Comparison of ENCODE assay signal across 24 cellular contexts in the genomic region with DNA sequence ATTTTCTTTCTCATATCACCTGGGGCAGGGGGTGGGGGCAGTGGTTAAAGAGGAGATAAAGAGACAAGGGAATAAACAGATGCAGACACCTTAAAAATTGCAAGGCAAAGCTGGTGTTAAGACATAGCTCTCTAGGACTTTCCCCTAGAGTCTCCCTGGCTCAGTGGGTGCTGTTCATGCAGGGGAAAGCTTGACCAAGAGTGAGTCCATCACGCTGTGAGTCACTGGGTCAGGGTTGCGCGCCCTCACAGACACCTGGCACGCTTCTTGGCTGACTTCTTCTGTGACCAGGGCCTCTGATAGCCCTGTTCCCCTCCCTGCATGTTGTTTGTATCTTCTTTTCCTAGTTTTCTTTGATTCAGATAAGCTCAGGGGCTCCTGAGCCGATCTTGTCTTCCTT. TPM values are rescaled to one million over a fixed set of nuclear protein-coding genes. Genes with fewer than 3 reads are reported as not detected.
DNase-seq lines count a peak whose midpoint lies in the region; ATAC-seq and TF ChIP-seq lines count a peak whose summit lies in the region.
"Had no signal": no experiment of that assay in that cellular context is flagged by ENCODE, and none has a peak within 500 bp of the region (broad histone marks: within the 10 kb centered on the region; RNA-seq: fewer than 3 reads in every experiment).

No MANE protein-coding gene starts in this region.

- CTCF ChIA-PET in activated CD4-positive, alpha-beta memory T cell treated with anti-CD3 and anti-CD28 coated beads, Interleukin-2, amount 10 ng/mL, durations not matched to agents 7 days and 5 days (lab: Charles Lee), result interaction anchor here (1.0 to 2.3 kb wide), 3 partner anchors 9 to 253 kb away, joined by 4 to 10 read pairs (median 10); a partner anchor contains a TSS

- H3K27ac Mint-ChIP-seq in activated CD4-positive, alpha-beta memory T cell treated with anti-CD3 and anti-CD28 coated beads, Interleukin-2, amount 10 ng/mL, durations not matched to agents 7 days and 5 days, result no peak overlapping the region
- H3K27ac Mint-ChIP-seq: activated naive CD4-positive, alpha-beta T cell treated with anti-CD3 and anti-CD28 coated beads for 36 hours; activated T-cell treated with anti-CD3 and anti-CD28 coated beads, Interleukin-2, amount 50 U/mL, for 24 hours; CD14-positive monocyte; T-helper 17 cell had no signal

- H3K27ac ChIP-seq in caudate nucleus (ENCODE audit: low read depth, low read length), result peak overlapping the region; percentile 36
- no peak overlapping the region for H3K27ac ChIP-seq in stomach
- H3K27ac ChIP-seq in left ventricle myocardium inferior (replicated peaks), result no peak overlapping the region
- H3K27ac ChIP-seq: colonic mucosa, SJCRH30, spleen, uterus, WERI-Rb-1 had no signal

- no peaks in the 10 kb centered on the region for H3K4me1 Mint-ChIP-seq in activated CD4-positive, alpha-beta memory T cell treated with anti-CD3 and anti-CD28 coated beads, Interleukin-2, amount 10 ng/mL, durations not matched to agents 7 days and 5 days
- H3K4me1 Mint-ChIP-seq: CD14-positive monocyte had no signal

- H3K36me3 Mint-ChIP-seq in activated CD4-positive, alpha-beta memory T cell treated with anti-CD3 and anti-CD28 coated beads, Interleukin-2, amount 10 ng/mL, durations not matched to agents 7 days and 5 days (ENCODE audit: low read depth), result no peaks in the 10 kb centered on the region
- H3K36me3 Mint-ChIP-seq: CD14-positive monocyte had no signal

- H3K4me3 ChIP-seq in stomach (no peak overlapping the region), left ventricle myocardium inferior (no peak overlapping the region)
- H3K4me3 ChIP-seq: colonic mucosa, HAP-1, SJCRH30, spleen, uterus had no signal

- TF ChIP-seq EP300 in stomach (IDR thresholded peaks at IDR 0.05), result no peak

- peak; percentile 57 for DNase-seq in EL
- peak; percentile 63 for DNase-seq in NCI-H2171 treated with DMSO at 0.1 percent for 48 hours (lab: John Stamatoyannopoulos, UW)
- DNase-seq in caudate nucleus (lab: John Stamatoyannopoulos, UW), result no peak
- peak; percentile 38 for DNase-seq in left kidney (ENCODE audit: low read depth, low spot score)
- no peak for DNase-seq in stomach
- DNase-seq in left ventricle myocardium inferior, result no peak
- no peak for DNase-seq in activated CD4-positive, alpha-beta memory T cell treated with anti-CD3 and anti-CD28 coated beads, Interleukin-2, amount 10 ng/mL, durations not matched to agents 7 days and 5 days
- DNase-seq: activated CD4-positive, alpha-beta T cell treated with anti-CD3 and anti-CD28 coated beads, Interleukin-2, amount 50 U/mL, for 48 hours; activated naive CD4-positive, alpha-beta T cell treated with anti-CD3 and anti-CD28 coated beads for 36 hours; activated T-cell treated with anti-CD3 and anti-CD28 coated beads, Interleukin-2, amount 50 U/mL, for 24 hours; colonic mucosa; MV-4-11; NCI-H2029 treated with DMSO at 0.1 percent for 48 hours; SJCRH30; spleen; stimulated activated CD8-positive, alpha-beta memory T cell treated with anti-CD3 and anti-CD28 coated beads, Interleukin-4, amount 100 ng/mL, for 48 hours; T-helper 17 cell had no signal

- peaks cover 13% of the 10 kb centered on the region for H3K27me3 Mint-ChIP-seq in activated CD4-positive, alpha-beta memory T cell treated with anti-CD3 and anti-CD28 coated beads, Interleukin-2, amount 10 ng/mL, durations not matched to agents 7 days and 5 days

- H3K4me1 ChIP-seq in stomach (peaks cover 0 to 5% (median 2%) of the 10 kb centered on the region in 4 donors), left ventricle myocardium inferior (peaks cover 9% of the 10 kb centered on the region)
- H3K4me1 ChIP-seq: colonic mucosa, HAP-1, uterus had no signal

- ATAC-seq in GM18907 (IDR thresholded peaks at IDR 0.05; ENCODE audit: unreplicated experiment), result no peak
- ATAC-seq: left lobe of liver, T-helper 17 cell had no signal

- H3K27me3 ChIP-seq in stomach (peaks cover 0 to 47% (median 0%) of the 10 kb centered on the region in 3 donors), left ventricle myocardium inferior (ENCODE audit: low read depth) (peaks cover 61% of the 10 kb centered on the region)
- H3K27me3 ChIP-seq: colonic mucosa, SJCRH30, uterus had no signal

- H3K4me3 Mint-ChIP-seq in activated CD4-positive, alpha-beta memory T cell treated with anti-CD3 and anti-CD28 coated beads, Interleukin-2, amount 10 ng/mL, durations not matched to agents 7 days and 5 days, result no peak overlapping the region
- H3K4me3 Mint-ChIP-seq: activated naive CD4-positive, alpha-beta T cell treated with anti-CD3 and anti-CD28 coated beads for 36 hours; activated T-cell treated with anti-CD3 and anti-CD28 coated beads, Interleukin-2, amount 50 U/mL, for 24 hours; CD14-positive monocyte; neural crest cell; T-helper 17 cell had no signal

- H3K9me3 ChIP-seq in stomach (peaks cover 0 to 5% (median 2%) of the 10 kb centered on the region in 4 donors), left ventricle myocardium inferior (replicated peaks) (peaks cover 11% of the 10 kb centered on the region)
- H3K9me3 ChIP-seq: colonic mucosa, HAP-1, SJCRH30, uterus had no signal

- no peaks in the 10 kb centered on the region for H3K36me3 ChIP-seq in stomach
- H3K36me3 ChIP-seq in left ventricle myocardium inferior, result peaks cover 7% of the 10 kb centered on the region
- H3K36me3 ChIP-seq: colonic mucosa, HAP-1, SJCRH30, spleen, uterus, WERI-Rb-1 had no signal

- no peak for TF ChIP-seq POLR2A in stomach (IDR thresholded peaks at IDR 0.05)

- TF ChIP-seq CTCF in stomach (IDR thresholded peaks at IDR 0.05) (no peak), left ventricle myocardium inferior (IDR thresholded peaks at IDR 0.05; ENCODE audit: borderline replicate concordance) (no peak)

- WGBS in stomach, 5 donors, result 38 to 67% (median 61%) methylated on average over 5 of the region's 5 CpGs

- intact Hi-C loops in stomach (cut with DNase I; ENCODE audit: low total_unique reads) (no loop called here), left ventricle myocardium inferior (cut with micrococcal nuclease) (no loop called here)

- POLR2A ChIA-PET in activated CD4-positive, alpha-beta memory T cell treated with anti-CD3 and anti-CD28 coated beads, Interleukin-2, amount 10 ng/mL, durations not matched to agents 7 days and 5 days (lab: Charles Lee), result no interaction called here

- no peaks in the 10 kb centered on the region for H3K9me3 Mint-ChIP-seq in activated CD4-positive, alpha-beta memory T cell treated with anti-CD3 and anti-CD28 coated beads, Interleukin-2, amount 10 ng/mL, durations not matched to agents 7 days and 5 days
- H3K9me3 Mint-ChIP-seq: activated naive CD4-positive, alpha-beta T cell treated with anti-CD3 and anti-CD28 coated beads for 36 hours; activated T-cell treated with anti-CD3 and anti-CD28 coated beads, Interleukin-2, amount 50 U/mL, for 24 hours; neural crest cell had no signal

RNA-seq across cellular contexts. Expression of a gene that starts 31.9 kb away (rescaled TPM):
- 10 to 100 TPM in 4 of 5 donors, 1 to 10 TPM in 1; 2.9 to 53.8 (median 34.4) TPM for total RNA-seq in stomach
- polyA plus RNA-seq in stomach, result 10 to 100 TPM; 25.7 to 34.2 (median 28.3) TPM
- 58.0 TPM for total RNA-seq in left ventricle myocardium inferior
- total RNA-seq in activated CD4-positive, alpha-beta memory T cell treated with anti-CD3 and anti-CD28 coated beads, Interleukin-2, amount 10 ng/mL, durations not matched to agents 7 days and 5 days, result 10 to 100 TPM; 30.5 to 34.1 TPM

RNA-seq across cellular contexts. Expression of a gene that starts 38.7 kb away (rescaled TPM):
- total RNA-seq in stomach (100 to 1,000 TPM in 1 of 5 donors, 10 to 100 TPM in 1, 1 to 10 TPM in 2, not detected in 1; 2.2 to 274 (median 50.9) TPM), left ventricle myocardium inferior (1.3 TPM)
- 1 to 10 TPM; 1.4 to 2.4 (median 1.6) TPM for polyA plus RNA-seq in stomach
- total RNA-seq in activated CD4-positive, alpha-beta memory T cell treated with anti-CD3 and anti-CD28 coated beads, Interleukin-2, amount 10 ng/mL, durations not matched to agents 7 days and 5 days, result 10 to 100 TPM; 30.2 to 32.0 TPM

Comparison
In these comparisons a context has a peak if more than half of its experiments do, and no peak if none do; other contexts are left out.
1. DNase-seq: peak in EL (single experiment), NCI-H2171 treated with DMSO at 0.1 percent for 48 hours (single experiment) and left kidney (single experiment); none in caudate nucleus (0 of 61), stomach (single experiment), left ventricle myocardium inferior (single experiment) and activated CD4-positive, alpha-beta memory T cell treated with anti-CD3 and anti-CD28 coated beads, Interleukin-2, amount 10 ng/mL, durations not matched to agents 7 days and 5 days (single experiment).